ENCODE assay signal across 8 cellular contexts in the genomic region with DNA sequence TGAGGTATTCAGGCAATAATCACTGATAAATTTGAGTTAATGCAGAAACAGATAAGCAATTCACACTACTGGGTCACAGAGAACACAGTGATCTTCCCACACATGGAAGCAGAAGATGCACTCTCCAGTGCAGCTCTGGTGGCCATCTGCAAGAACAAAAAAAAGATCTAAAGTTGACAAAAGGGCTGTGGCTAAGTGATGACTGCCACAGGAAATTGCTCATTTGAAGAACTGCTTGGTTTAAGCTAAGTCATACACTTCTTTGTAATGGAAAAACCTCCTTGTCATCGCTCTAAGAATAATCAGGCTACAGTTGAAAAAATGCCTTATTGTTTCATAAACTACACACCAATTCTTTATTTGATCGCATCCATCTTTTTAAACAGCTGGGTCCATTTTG.
DNase-seq lines count a peak whose midpoint lies in the region; ATAC-seq lines count a peak whose summit lies in the region.

No MANE protein-coding gene starts in this region.

- peak; percentile 82 for DNase-seq in A172 (ENCODE audit: low spot score)
- peak in 5 of 34 experiments; percentile 3 to 16 (median 5) for DNase-seq in T-cell
- no peak for DNase-seq in epithelial cell of prostate (ENCODE audit: low read depth, low spot score)
- peak; percentile 5 to 25 (median 14) for DNase-seq in stimulated activated CD4-positive, alpha-beta T cell treated with anti-CD3 and anti-CD28 coated beads, TNF-alpha, amount 100 ng/mL, for 24 hours (ENCODE audit: low read depth in 3 of 3)
- DNase-seq in middle frontal gyrus (ENCODE audit: extremely low spot score, low spot score): no peak

- H3K36me3 Mint-ChIP-seq in T-cell: no peaks in the 10 kb centered on the region

- H3K27me3 Mint-ChIP-seq in T-cell: no peaks in the 10 kb centered on the region

- CTCF ChIA-PET in T-cell (lab: Charles Lee): no interaction called here

- no peak overlapping the region for H3K4me3 Mint-ChIP-seq in T-cell

- peaks cover 27 to 39% (median 28%) of the 10 kb centered on the region in 3 donors for H3K4me1 Mint-ChIP-seq in T-cell

- H3K27ac Mint-ChIP-seq in T-cell: peak overlapping the region; percentile 11 to 72

- ATAC-seq in GM18517 (IDR thresholded peaks at IDR 0.05; ENCODE audit: unreplicated experiment) (peak; percentile 72), HG03159 (IDR thresholded peaks at IDR 0.05; ENCODE audit: unreplicated experiment) (peak; percentile 59), T-cell (replicated peaks in 1 of 4) (peak; percentile 78 to 93 (median 85)), GM19455 (IDR thresholded peaks at IDR 0.05; ENCODE audit: unreplicated experiment) (no peak)

- H3K9me3 Mint-ChIP-seq in T-cell: no peaks in the 10 kb centered on the region

- POLR2A ChIA-PET in T-cell (lab: Charles Lee): no interaction called here

- H3K27ac ChIP-seq in epithelial cell of prostate: peak overlapping the region; percentile 36

Comparison
In these comparisons a context has a peak if more than half of its experiments do, and no peak if none do; other contexts are left out.
1. DNase-seq: peak in A172 (single experiment) and stimulated activated CD4-positive, alpha-beta T cell treated with anti-CD3 and anti-CD28 coated beads, TNF-alpha, amount 100 ng/mL, for 24 hours (3 of 3); none in epithelial cell of prostate (single experiment) and middle frontal gyrus (single experiment).